In genomic region chr15:35298509-35298908, GRCh38 we compare ENCODE assay signal across 8 cellular contexts.
"Had no signal": no experiment of that assay in that cellular context is flagged by ENCODE, and none has a peak within 500 bp of the region (broad histone marks: within the 10 kb centered on the region; RNA-seq: fewer than 3 reads in every experiment).

No MANE protein-coding gene starts in this region.

- DNase-seq: GDM1, GF-D8 had no signal

- H3K4me3 ChIP-seq: GM12878 had no signal

- ATAC-seq: GM12878 had no signal

- FAIRE-seq: G401.6, GM12878, GM12891, GM12892, GM18507, GM19239 had no signal
